22 cellular contexts compared by ENCODE assay signal in the genomic region with DNA sequence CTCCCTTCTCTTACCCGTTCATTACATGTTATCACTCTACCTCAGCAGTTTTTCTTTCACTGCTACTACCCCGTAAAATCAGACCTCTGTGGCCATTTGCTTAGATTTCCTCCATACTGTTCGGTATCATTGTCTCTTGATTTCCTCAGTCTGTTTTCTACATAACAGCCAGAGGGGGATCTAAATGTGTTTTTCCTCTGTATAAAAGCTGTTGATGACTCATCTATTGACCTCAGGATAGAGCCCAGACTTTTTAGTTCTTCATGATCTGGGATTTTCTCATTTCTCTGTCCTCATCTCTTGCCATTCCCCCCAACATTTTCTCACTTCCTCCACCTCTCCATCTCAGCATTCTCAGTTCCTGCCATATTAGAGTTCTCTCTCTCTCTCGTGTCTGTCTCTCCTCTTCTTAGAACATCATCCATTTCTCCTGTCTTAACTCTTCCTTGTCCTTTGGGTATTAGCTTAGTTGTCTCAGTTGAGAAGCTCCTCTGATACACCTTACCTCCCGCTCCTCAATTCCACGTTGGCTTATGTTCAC. TPM values are rescaled to one million over a fixed set of nuclear protein-coding genes. Genes with fewer than 3 reads are reported as not detected.
DNase-seq lines count a peak whose midpoint lies in the region; ATAC-seq lines count a peak whose summit lies in the region.
"Had no signal": no experiment of that assay in that cellular context is flagged by ENCODE, and none has a peak within 500 bp of the region (broad histone marks: within the 10 kb centered on the region; RNA-seq: fewer than 3 reads in every experiment).

No MANE protein-coding gene starts in this region.

- ATAC-seq in HG03280 (IDR thresholded peaks at IDR 0.05; ENCODE audit: unreplicated experiment) (no peak), GM21576 (IDR thresholded peaks at IDR 0.05; ENCODE audit: unreplicated experiment) (no peak)
- ATAC-seq: right cardiac atrium had no signal

- DNase-seq in AG08395 (ENCODE audit: low spot score) = peak; percentile 46
- DNase-seq in HT1080 (ENCODE audit: low read depth) = peak; percentile 10
- DNase-seq in amniotic epithelial cell (ENCODE audit: low read depth) = peak; percentile 43
- DNase-seq in iris pigment epithelial cell (ENCODE audit: low read depth) = peak; percentile 57
- no peak for DNase-seq in SKM-1 treated with dmso at 0.1 percent for 144 hours (lab: John Stamatoyannopoulos, UW; ENCODE audit: unreplicated experiment)
- no peak for DNase-seq in COLO668 (lab: John Stamatoyannopoulos, UW; ENCODE audit: unreplicated experiment)
- DNase-seq: activated CD4-positive, alpha-beta T cell treated with anti-CD3 and anti-CD28 coated beads, Interleukin-2, amount 10 ng/mL, durations not matched to agents 7 days and 5 days; activated naive CD4-positive, alpha-beta T cell treated with anti-CD3 and anti-CD28 coated beads, Interleukin-2, amount 50 U/mL, for 16 hours; CD4-positive, alpha-beta memory T cell; DND-41; esophagus squamous epithelium; hypothalamus; kidney glomerular epithelial cell; NCI-H2081 treated with DMSO at 0.1 percent for 48 hours; NCI-H510A treated with DMSO at 0.1 percent for 48 hours; right cardiac atrium; stomach had no signal

RNA-seq across cellular contexts. Expression of gene OTUD3, which starts 10.5 kb away (rescaled TPM):
- 3.3 and 3.6 TPM in 2 replicates for total RNA-seq in HT1080 (2014; rRNA removed; shearing (Covaris generic))
- 3.4 and 4.9 TPM in 2 replicates for polyA plus RNA-seq in HT1080 (2015; cell fraction: cytosol; rRNA removed)
- polyA plus RNA-seq in HT1080 (2015; cell fraction: nucleus; rRNA removed) = 14.6 and 15.8 TPM in 2 replicates

RNA-seq across cellular contexts. Expression of gene PLA2G2E, which starts 30.7 kb away (rescaled TPM):
- not detected in 2 replicates for total RNA-seq in HT1080 (2014; rRNA removed; shearing (Covaris generic))
- polyA plus RNA-seq in HT1080 (2015; cell fraction: cytosol; rRNA removed) = not detected in 2 replicates
- not detected in 2 replicates for polyA plus RNA-seq in HT1080 (2015; cell fraction: nucleus; rRNA removed)
- total RNA-seq: activated CD4-positive, alpha-beta T cell treated with anti-CD3 and anti-CD28 coated beads, Interleukin-2, amount 10 ng/mL, durations not matched to agents 7 days and 5 days; CD4-positive, alpha-beta memory T cell; esophagus squamous epithelium; mesothelial cell of epicardium; right cardiac atrium; SK-MEL-5; stomach; ureter had no signal
- polyA plus RNA-seq: CD4-positive, alpha-beta memory T cell; right cardiac atrium; stomach had no signal

Comparison
In these comparisons a context has a peak if more than half of its experiments do, and no peak if none do; other contexts are left out.
1. DNase-seq: peak in AG08395 (single experiment), HT1080 (single experiment), amniotic epithelial cell (single experiment) and iris pigment epithelial cell (single experiment); none in SKM-1 treated with dmso at 0.1 percent for 144 hours (single experiment) and COLO668 (single experiment).